Comparison of ENCODE assay signal across 17 cellular contexts in genomic region chr11:120219157-120219934, GRCh38. TPM values are rescaled to one million over a fixed set of nuclear protein-coding genes. Genes with fewer than 3 reads are reported as not detected.
A peak's percentile ranks its signal among the peaks of the same experiment; 100 is the strongest.
DNase-seq lines count a peak whose midpoint lies in the region; ATAC-seq and TF ChIP-seq lines count a peak whose summit lies in the region.
"Had no signal": no experiment of that assay in that cellular context is flagged by ENCODE, and none has a peak within 500 bp of the region (broad histone marks: within the 10 kb centered on the region; RNA-seq: fewer than 3 reads in every experiment).

No MANE protein-coding gene starts in this region.

- no peak overlapping the region for H2BK120ac ChIP-seq in IMR-90 (ENCODE audit: low read depth, low read length)

- BruUV-seq in IMR-90 (replicated peaks; lab: Mats Ljungman, UMichigan): no TSS peak
- BruUV-seq in MCF 10A (replicated peaks; lab: Mats Ljungman, UMichigan): no TSS peak

- ATAC-seq in IMR-90 (ENCODE audit: low read depth) (no peak), mucosa of descending colon (no peak), GM21619 (IDR thresholded peaks at IDR 0.05; ENCODE audit: unreplicated experiment) (no peak), HG02642 (IDR thresholded peaks at IDR 0.05; ENCODE audit: poor library complexity, unreplicated experiment) (no peak)
- ATAC-seq: activated T-cell treated with anti-CD3 and anti-CD28 coated beads, Interleukin-2, amount 50 U/mL, for 4 hours; stimulated activated memory B cell treated with anti-CD40 and anti-IgM and Interleukin-4, amounts not matched to agents 10 μg/mL and 1 μg/mL and 100 μg/mL, for 72 hours had no signal

- H3K9ac ChIP-seq in IMR-90 (ENCODE audit: low read depth, low read length): no peak overlapping the region
- no peak overlapping the region for H3K9ac ChIP-seq in endodermal cell (ENCODE audit: extremely low read depth, low read length, poor library complexity, severe bottlenecking)

- peaks cover 5 to 55% of the 10 kb centered on the region in 2 experiments; a peak in 2 of 4 replicates for H3K79me1 ChIP-seq in IMR-90 (ENCODE audit: low read depth in 1 of 2, low read length in 2 of 2)

- intact Hi-C loops in IMR-90 (cut with micrococcal nuclease) (no loop called here), mucosa of descending colon (cut with DNase I, micrococcal nuclease) (no loop called here), spleen (cut with DNase I; ENCODE audit: low total_unique reads) (no loop called here), MCF 10A (cut with micrococcal nuclease) (no loop called here)

- no peak overlapping the region; the same call in 1 of the 2 replicates for H2AK5ac ChIP-seq in IMR-90 (ENCODE audit: low read depth, low read length)

- dilution Hi-C loops in IMR-90 (cut with HindIII; ENCODE audit: low sequenced_read_pairs, unreplicated experiment): no loop called here

- H2AK9ac ChIP-seq in IMR-90 (replicated peaks; ENCODE audit: low read depth, low read length, poor library complexity): peak overlapping the region; percentile 43

- TF ChIP-seq RAD21 in IMR-90 (IDR thresholded peaks at IDR 0.05; ENCODE audit: low read length): no peak

- H4K20me1 ChIP-seq in IMR-90 (ENCODE audit: insufficient read depth, low read length): peaks cover 19% of the 10 kb centered on the region

- no peaks in the 10 kb centered on the region for H3K9me3 ChIP-seq in IMR-90 (ENCODE audit: control insufficient read depth, insufficient read depth, low read length)
- no peaks in the 10 kb centered on the region for H3K9me3 ChIP-seq in endodermal cell (ENCODE audit: control insufficient read depth, low read length)
- no peaks in the 10 kb centered on the region for H3K9me3 ChIP-seq in mucosa of descending colon
- H3K9me3 ChIP-seq in spleen: no peaks in the 10 kb centered on the region

- H3K27ac ChIP-seq in IMR-90 (ENCODE audit: insufficient read depth, low read length): no peak overlapping the region
- no peak overlapping the region for H3K27ac ChIP-seq in endodermal cell (ENCODE audit: low read depth, low read length)
- H3K27ac ChIP-seq in spleen: peak overlapping the region in 5 of 8 donors; percentile 31 to 85 (median 61)
- H3K27ac ChIP-seq: RWPE1 had no signal

- H3K27me3 ChIP-seq in IMR-90 (ENCODE audit: control insufficient read depth, insufficient read depth, low read length) (no peaks in the 10 kb centered on the region), endodermal cell (ENCODE audit: control insufficient read depth, insufficient read depth, low read length, poor library complexity, severe bottlenecking) (peaks cover 56% of the 10 kb centered on the region), spleen (replicated peaks in 1 of 7) (no peaks in the 10 kb centered on the region)

- H3K36me3 ChIP-seq in IMR-90 (ENCODE audit: control insufficient read depth, insufficient read depth, low read length): no peaks in the 10 kb centered on the region
- H3K36me3 ChIP-seq in endodermal cell (ENCODE audit: control insufficient read depth, insufficient read depth, low read length): no peaks in the 10 kb centered on the region
- no peaks in the 10 kb centered on the region for H3K36me3 ChIP-seq in mucosa of descending colon (ENCODE audit: low read depth)
- peaks cover 0 to 30% (median 0%) of the 10 kb centered on the region in 6 donors for H3K36me3 ChIP-seq in spleen

- no peak for TF ChIP-seq POLR2A in IMR-90 (IDR thresholded peaks at IDR 0.05; ENCODE audit: low read depth, low read length)
- no peak for TF ChIP-seq POLR2A in spleen (IDR thresholded peaks at IDR 0.05)

- POLR2A ChIA-PET in IMR-90 (lab: Charles Lee; ENCODE audit: unreplicated experiment): no interaction called here
- POLR2A ChIA-PET in activated CD4-positive, alpha-beta T cell treated with anti-CD3 and anti-CD28 coated beads, Interleukin-2, amount 10 ng/mL, durations not matched to agents 7 days and 5 days (lab: Charles Lee): no interaction called here
- POLR2A ChIA-PET in MCF 10A (lab: Yijun Ruan, JAX): no interaction called here

- H3K4me1 ChIP-seq in IMR-90 (ENCODE audit: control insufficient read depth, insufficient read depth, low read length) (peaks cover 24% of the 10 kb centered on the region), endodermal cell (ENCODE audit: control insufficient read depth, insufficient read depth, low read length) (no peaks in the 10 kb centered on the region), mucosa of descending colon (ENCODE audit: low read depth) (peaks cover 49% of the 10 kb centered on the region), spleen (peaks cover under 1 to 99% (median 57%) of the 10 kb centered on the region in 6 donors)

- in situ Hi-C loops in IMR-90 (cut with MboI; ENCODE audit: low sequenced_read_pairs): no loop called here

- no peak overlapping the region for H3K4ac ChIP-seq in IMR-90 (ENCODE audit: low read depth, low read length)

- H3K4me2 ChIP-seq in IMR-90 (ENCODE audit: low read depth, low read length): no peak overlapping the region
- H3K4me2 ChIP-seq: smooth muscle cell had no signal

- no peak overlapping the region for H3K56ac ChIP-seq in IMR-90 (ENCODE audit: extremely low read depth, insufficient read depth, low read length)

- no peak for DNase-seq in IMR-90
- peak; percentile 49 for DNase-seq in endodermal cell
- peak in 2 of 3 donors; percentile 33 to 40 for DNase-seq in mucosa of descending colon
- DNase-seq in spleen: no peak
- no peak for DNase-seq in activated CD4-positive, alpha-beta T cell treated with anti-CD3 and anti-CD28 coated beads, Interleukin-2, amount 10 ng/mL, durations not matched to agents 7 days and 5 days
- DNase-seq in MCF 10A (ENCODE audit: unreplicated experiment): no peak
- DNase-seq: activated CD4-positive, alpha-beta T cell treated with anti-CD3 and anti-CD28 coated beads, Interleukin-2, amount 50 U/mL, for 4 hours; activated T-cell treated with anti-CD3 and anti-CD28 coated beads, Interleukin-2, amount 50 U/mL, for 4 hours; COR-L47; EL; NCI-H774; occipital lobe had no signal

- H3K4me3 ChIP-seq in IMR-90 (ENCODE audit: insufficient read depth, low read depth, low read length): no peak overlapping the region
- no peak overlapping the region for H3K4me3 ChIP-seq in endodermal cell (ENCODE audit: low read length)
- H3K4me3 ChIP-seq in mucosa of descending colon: no peak overlapping the region
- no peak overlapping the region for H3K4me3 ChIP-seq in spleen
- H3K4me3 ChIP-seq: smooth muscle cell had no signal

- TF ChIP-seq CTCF in IMR-90 (conservative IDR thresholded peaks at IDR 0.05; ENCODE audit: low read depth, low read length) (no peak), endodermal cell (conservative IDR thresholded peaks at IDR 0.05) (no peak), mucosa of descending colon (IDR thresholded peaks at IDR 0.05) (no peak), spleen (IDR thresholded peaks at IDR 0.05 in 8 of 11, conservative IDR thresholded peaks at IDR 0.05 in 3 of 11) (no peak), MCF 10A (IDR thresholded peaks at IDR 0.05; ENCODE audit: unreplicated experiment) (no peak)

- no peak overlapping the region for H2BK15ac ChIP-seq in IMR-90 (ENCODE audit: low read depth, low read length)

- H2BK20ac ChIP-seq in IMR-90 (ENCODE audit: low read depth, low read length): no peak overlapping the region

- H3K18ac ChIP-seq in IMR-90 (ENCODE audit: low read depth, low read length): no peak overlapping the region

- no peak overlapping the region for H2BK5ac ChIP-seq in IMR-90 (ENCODE audit: low read depth, low read length, poor library complexity, severe bottlenecking)

- peaks cover 39% of the 10 kb centered on the region for H3K9me1 ChIP-seq in IMR-90 (ENCODE audit: insufficient read depth, low read length)

- H4K91ac ChIP-seq in IMR-90 (ENCODE audit: insufficient read depth, low read depth, low read length): no peak overlapping the region

- H2AFZ ChIP-seq in IMR-90 (replicated peaks; ENCODE audit: low read length, poor library complexity): no peak overlapping the region

- H3K9me3 Mint-ChIP-seq in endodermal cell (no peaks in the 10 kb centered on the region), MCF 10A (ENCODE audit: unreplicated experiment) (no peaks in the 10 kb centered on the region)
- no peaks in the 10 kb centered on the region for H3K9me3 Mint-ChIP-seq in activated CD4-positive, alpha-beta T cell treated with anti-CD3 and anti-CD28 coated beads, Interleukin-2, amount 10 ng/mL, durations not matched to agents 7 days and 5 days
- H3K9me3 Mint-ChIP-seq: activated T-cell treated with anti-CD3 and anti-CD28 coated beads, Interleukin-2, amount 50 U/mL, for 4 hours; stimulated activated memory B cell treated with anti-CD40 and anti-IgM and Interleukin-4, amounts not matched to agents 10 μg/mL and 1 μg/mL and 100 μg/mL, for 72 hours had no signal

- peaks cover 30% of the 10 kb centered on the region for H3K4me1 Mint-ChIP-seq in endodermal cell
- H3K4me1 Mint-ChIP-seq in activated CD4-positive, alpha-beta T cell treated with anti-CD3 and anti-CD28 coated beads, Interleukin-2, amount 10 ng/mL, durations not matched to agents 7 days and 5 days: peaks cover 5% of the 10 kb centered on the region
- peaks cover 7% of the 10 kb centered on the region for H3K4me1 Mint-ChIP-seq in MCF 10A (ENCODE audit: insufficient read depth, unreplicated experiment)

- H3K4me3 Mint-ChIP-seq in endodermal cell: no peak overlapping the region
- H3K4me3 Mint-ChIP-seq in activated CD4-positive, alpha-beta T cell treated with anti-CD3 and anti-CD28 coated beads, Interleukin-2, amount 10 ng/mL, durations not matched to agents 7 days and 5 days: no peak overlapping the region
- H3K4me3 Mint-ChIP-seq in MCF 10A (ENCODE audit: unreplicated experiment): no peak overlapping the region
- H3K4me3 Mint-ChIP-seq: activated T-cell treated with anti-CD3 and anti-CD28 coated beads, Interleukin-2, amount 50 U/mL, for 4 hours; stimulated activated memory B cell treated with anti-CD40 and anti-IgM and Interleukin-4, amounts not matched to agents 10 μg/mL and 1 μg/mL and 100 μg/mL, for 72 hours had no signal

- H3K27me3 Mint-ChIP-seq in endodermal cell (ENCODE audit: insufficient read depth): peaks cover 76% of the 10 kb centered on the region
- H3K27me3 Mint-ChIP-seq in activated CD4-positive, alpha-beta T cell treated with anti-CD3 and anti-CD28 coated beads, Interleukin-2, amount 10 ng/mL, durations not matched to agents 7 days and 5 days: peaks cover 9% of the 10 kb centered on the region
- H3K27me3 Mint-ChIP-seq in MCF 10A (ENCODE audit: insufficient read depth, unreplicated experiment): no peaks in the 10 kb centered on the region

- no peak overlapping the region for H3K27ac Mint-ChIP-seq in endodermal cell
- no peak overlapping the region for H3K27ac Mint-ChIP-seq in activated CD4-positive, alpha-beta T cell treated with anti-CD3 and anti-CD28 coated beads, Interleukin-2, amount 10 ng/mL, durations not matched to agents 7 days and 5 days
- H3K27ac Mint-ChIP-seq in MCF 10A (ENCODE audit: low read depth, unreplicated experiment): no peak overlapping the region
- H3K27ac Mint-ChIP-seq: stimulated activated memory B cell treated with anti-CD40 and anti-IgM and Interleukin-4, amounts not matched to agents 10 μg/mL and 1 μg/mL and 100 μg/mL, for 72 hours had no signal

- no peak overlapping the region; a peak in 1 of 4 replicates for H4K8ac ChIP-seq in IMR-90 (ENCODE audit: low read depth in 2 of 2, low read length in 2 of 2)

- no peak overlapping the region for H4K5ac ChIP-seq in IMR-90 (ENCODE audit: low read depth, low read length)

- 66% methylated on average over 8 of the region's 15 CpGs; no CpG with 5 or more reads in 1 of the 2 experiments for WGBS in IMR-90 (ENCODE audit: extremely low coverage in 2 of 2, insufficient read length in 1 of 2), 2 experiments
- 89 to 92% methylated on average over 12 to 15 of the region's 15 CpGs for WGBS in endodermal cell (ENCODE audit: insufficient coverage in 1 of 2, insufficient read length in 1 of 2), 2 experiments
- WGBS in spleen, 5 donors: 77 to 86% (median 81%) methylated on average over 12 to 15 of the region's 15 CpGs

- H3K14ac ChIP-seq in IMR-90 (replicated peaks; ENCODE audit: low read depth, low read length): no peak overlapping the region

- no peaks in the 10 kb centered on the region for H3K36me3 Mint-ChIP-seq in endodermal cell (ENCODE audit: low read depth)
- no peaks in the 10 kb centered on the region for H3K36me3 Mint-ChIP-seq in activated CD4-positive, alpha-beta T cell treated with anti-CD3 and anti-CD28 coated beads, Interleukin-2, amount 10 ng/mL, durations not matched to agents 7 days and 5 days (ENCODE audit: low read depth)
- H3K36me3 Mint-ChIP-seq in MCF 10A (ENCODE audit: insufficient read depth, unreplicated experiment): peaks cover 5% of the 10 kb centered on the region
- H3K36me3 Mint-ChIP-seq: stimulated activated memory B cell treated with anti-CD40 and anti-IgM and Interleukin-4, amounts not matched to agents 10 μg/mL and 1 μg/mL and 100 μg/mL, for 72 hours had no signal

- CTCF ChIA-PET in IMR-90 (lab: Yijun Ruan, JAX): no interaction called here
- CTCF ChIA-PET in activated CD4-positive, alpha-beta T cell treated with anti-CD3 and anti-CD28 coated beads, Interleukin-2, amount 10 ng/mL, durations not matched to agents 7 days and 5 days (lab: Charles Lee): no interaction called here
- CTCF ChIA-PET in MCF 10A (lab: Yijun Ruan, JAX): interaction anchor here (3.0 to 22.1 kb wide), 2 partner anchors 10 to 81 kb away, joined by 10 to 526 read pairs; no protein-coding TSS in a partner anchor

- 0 out of 2 replicates have a peak overlapping the region, but pooled peaks have one; percentile 9 for H3K23ac ChIP-seq in IMR-90 (ENCODE audit: low read depth, low read length)

RNA-seq across cellular contexts. Expression of gene OAF, which starts 8.5 kb away (rescaled TPM):
- 9.9 and 10.8 TPM in 2 replicates for total RNA-seq in IMR-90 (2012; rRNA removed)
- 42.0 and 53.1 TPM in 2 replicates for polyA plus RNA-seq in IMR-90 (2012; rRNA removed)
- polyA plus RNA-seq in IMR-90 (2012; cell fraction: cytosol; rRNA removed): 68.2 and 111 TPM in 2 replicates
- 38.8 and 119 TPM in 2 replicates for polyA plus RNA-seq in IMR-90 (2012; cell fraction: nucleus; rRNA removed; ENCODE audit: low replicate concordance)
- total RNA-seq in endodermal cell: 1 to 10 TPM; 1.7 to 3.6 TPM
- polyA plus RNA-seq in endodermal cell (2013, experiment 1 of 2): 15.1 TPM
- 14.4 TPM for polyA plus RNA-seq in endodermal cell (2013, experiment 2 of 2)
- 100 to 1,000 TPM in 2 of 3 donors, 10 to 100 TPM in 1; 96.4 to 217 (median 133) TPM for total RNA-seq in mucosa of descending colon
- total RNA-seq in spleen: 100 to 1,000 TPM in 1 of 7 donors, 10 to 100 TPM in 6; 28.3 to 148 (median 82.6) TPM
- polyA plus RNA-seq in spleen: 10 to 100 TPM; 10.6 to 44.1 (median 20.5) TPM
- total RNA-seq in activated CD4-positive, alpha-beta T cell treated with anti-CD3 and anti-CD28 coated beads, Interleukin-2, amount 10 ng/mL, durations not matched to agents 7 days and 5 days: 1 to 10 TPM; 1.7 to 3.4 TPM
- 21.6 and 34.8 TPM in 2 replicates for total RNA-seq in MCF 10A (2022)

RNA-seq across cellular contexts. Expression of gene POU2F3, which starts 20.6 kb away (rescaled TPM):
- total RNA-seq in IMR-90 (2012; rRNA removed) (under 0.01 TPM in 1 of 2 replicates, not detected in the other), endodermal cell (under 1 TPM in 1 of 2 donors, not detected in 1; 0.46 TPM), mucosa of descending colon (1 to 10 TPM; 1.1 to 3.0 (median 2.2) TPM), spleen (under 1 TPM in 3 of 7 donors, not detected in 4; 0.22 to 0.27 (median 0.26) TPM), MCF 10A (2022) (not detected in 2 replicates)
- polyA plus RNA-seq in IMR-90 (2012; rRNA removed) (0.09 and 0.14 TPM in 2 replicates), spleen (under 1 TPM; 0.04 to 0.16 (median 0.05) TPM)
- polyA plus RNA-seq in IMR-90 (2012; cell fraction: cytosol; rRNA removed): 0.08 TPM in 1 of 2 replicates, not detected in the other
- polyA plus RNA-seq in IMR-90 (2012; cell fraction: nucleus; rRNA removed; ENCODE audit: low replicate concordance): 0.02 and 0.06 TPM in 2 replicates
- polyA plus RNA-seq in endodermal cell (2013, experiment 1 of 2): 0.18 TPM
- polyA plus RNA-seq in endodermal cell (2013, experiment 2 of 2): 0.12 TPM
- not detected for total RNA-seq in activated CD4-positive, alpha-beta T cell treated with anti-CD3 and anti-CD28 coated beads, Interleukin-2, amount 10 ng/mL, durations not matched to agents 7 days and 5 days
- total RNA-seq: activated T-cell treated with anti-CD3 and anti-CD28 coated beads, Interleukin-2, amount 50 U/mL, for 4 hours; occipital lobe had no signal
- polyA plus RNA-seq: smooth muscle cell had no signal

Comparison
In these comparisons a context has a peak if more than half of its experiments do, and no peak if none do; other contexts are left out.
1. DNase-seq: peak in endodermal cell (single experiment) and mucosa of descending colon (2 of 3); none in IMR-90 (single experiment), spleen (single experiment), activated CD4-positive, alpha-beta T cell treated with anti-CD3 and anti-CD28 coated beads, Interleukin-2, amount 10 ng/mL, durations not matched to agents 7 days and 5 days (single experiment) and MCF 10A (single experiment).
2. H3K27ac ChIP-seq: peak in spleen (5 of 8); none in IMR-90 (single experiment) and endodermal cell (single experiment).